In the genomic region with DNA sequence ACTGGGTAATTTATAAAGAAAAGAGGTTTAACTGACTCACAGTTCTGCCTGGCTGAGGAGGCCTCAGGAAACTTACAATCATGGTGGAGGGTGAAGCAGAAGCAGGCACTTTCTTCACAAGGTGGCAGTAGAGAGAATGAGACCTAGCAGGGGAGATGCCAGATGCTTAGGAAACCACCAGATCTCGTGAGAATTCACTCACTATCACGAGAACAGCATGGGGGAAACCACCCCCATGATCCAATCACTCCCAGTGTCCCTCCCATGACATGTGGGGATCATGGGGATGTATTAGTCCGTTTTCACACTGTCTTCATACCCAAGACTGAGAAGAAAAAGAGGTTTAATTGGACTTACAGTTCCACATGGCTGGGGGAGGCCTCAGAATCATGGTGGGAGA, we compare ENCODE assay signal across 7 cellular contexts. TPM values are rescaled to one million over a fixed set of nuclear protein-coding genes. Genes with fewer than 3 reads are reported as not detected.
DNase-seq lines count a peak whose midpoint lies in the region; ATAC-seq and TF ChIP-seq lines count a peak whose summit lies in the region.
"Not testable (repeated sequence)": the region's sequence is repeated elsewhere in the genome, so short reads cannot be mapped to it uniquely, and the experiment has no call there.

No MANE protein-coding gene starts in this region.

- intact Hi-C loops in PC-9 (cut with micrococcal nuclease; ENCODE audit: unreplicated experiment): loop anchor here (5.0 kb wide), 1 partner anchor 62 kb away; no protein-coding TSS in a partner anchor
- intact Hi-C loops in psoas muscle (cut with DNase I): not testable (repeated sequence)

- H3F3A ChIP-seq in PC-9 (ENCODE audit: insufficient read depth, low read depth): not testable (repeated sequence)

- not testable (repeated sequence) for H3K4me3 ChIP-seq in LNCaP clone FGC (ENCODE audit: low read depth, low read length); PC-9; iPS DF 6.9 (ENCODE audit: low read length); psoas muscle

- POLR2A ChIA-PET in PC-9 (lab: Charles Lee; ENCODE audit: unreplicated experiment); activated CD4-positive, alpha-beta memory T cell treated with anti-CD3 and anti-CD28 coated beads, Interleukin-2, amount 10 ng/mL, durations not matched to agents 7 days and 5 days (lab: Charles Lee): not testable (repeated sequence)

- H3K36me3 Mint-ChIP-seq in activated CD4-positive, alpha-beta memory T cell treated with anti-CD3 and anti-CD28 coated beads, Interleukin-2, amount 10 ng/mL, durations not matched to agents 7 days and 5 days (ENCODE audit: low read depth): not testable (repeated sequence)

- no CpG with 5 or more reads among the region's 3 CpGs for WGBS in iPS DF 6.9 (ENCODE audit: insufficient coverage, insufficient read length)
- 20 to 37% (median 34%) methylated on average over 3 of the region's 3 CpGs for WGBS in psoas muscle, 3 donors

- not testable (repeated sequence) for H3K9me2 ChIP-seq in PC-9 (ENCODE audit: insufficient read depth)

- not testable (repeated sequence) for H3K9me3 ChIP-seq in PC-9 (ENCODE audit: insufficient read depth, low read depth); iPS DF 6.9 (ENCODE audit: control insufficient read depth, insufficient read depth, low read length); psoas muscle

- not testable (repeated sequence) for H3K79me2 ChIP-seq in PC-9 (ENCODE audit: low read depth)

- H3K27ac ChIP-seq in PC-9; iPS DF 6.9 (ENCODE audit: low read length); psoas muscle: not testable (repeated sequence)
- peak overlapping the region; percentile 47 for H3K27ac ChIP-seq in cingulate gyrus (ENCODE audit: low read depth, low read length)

- not testable (repeated sequence) for H3K4me2 ChIP-seq in PC-9

- not testable (repeated sequence) for H3K27me3 ChIP-seq in PC-9 (ENCODE audit: insufficient read depth, low read depth); iPS DF 6.9 (ENCODE audit: control insufficient read depth, insufficient read depth, low read length); psoas muscle (ENCODE audit: insufficient read depth in 3 of 3, low read length in 2 of 3)

- not testable (repeated sequence) for BruUV-seq in PC-9 (replicated peaks; lab: Mats Ljungman, UMichigan)

- H3K36me3 ChIP-seq in PC-9 (ENCODE audit: low read depth); iPS DF 6.9 (ENCODE audit: control insufficient read depth, insufficient read depth, low read length); psoas muscle (ENCODE audit: insufficient read depth in 1 of 2, low read depth in 1 of 2): not testable (repeated sequence)

- peak in 1 of 4 donors; percentile 38 for ATAC-seq in psoas muscle

- not testable (repeated sequence) for H2AFZ ChIP-seq in PC-9

- not testable (repeated sequence) for H3K4me3 Mint-ChIP-seq in activated CD4-positive, alpha-beta memory T cell treated with anti-CD3 and anti-CD28 coated beads, Interleukin-2, amount 10 ng/mL, durations not matched to agents 7 days and 5 days

- peak; percentile 48 for TF ChIP-seq CTCF in LNCaP clone FGC (IDR thresholded peaks at IDR 0.05; ENCODE audit: control insufficient read depth, extremely low read depth, insufficient read depth)
- peak; percentile 43; the same call in 1 of the 2 replicates for TF ChIP-seq CTCF in PC-9 (conservative IDR thresholded peaks at IDR 0.05)
- peak; percentile 28 for TF ChIP-seq CTCF in psoas muscle (IDR thresholded peaks at IDR 0.05)

- H3K27ac Mint-ChIP-seq in activated CD4-positive, alpha-beta memory T cell treated with anti-CD3 and anti-CD28 coated beads, Interleukin-2, amount 10 ng/mL, durations not matched to agents 7 days and 5 days: not testable (repeated sequence)

- not testable (repeated sequence) for H3K4me1 ChIP-seq in PC-9 (replicated peaks; ENCODE audit: insufficient read depth); iPS DF 6.9 (ENCODE audit: control insufficient read depth, insufficient read depth, low read length)
- peaks cover 14% of the 10 kb centered on the region for H3K4me1 ChIP-seq in psoas muscle

- CTCF ChIA-PET in PC-9 (lab: Charles Lee); activated CD4-positive, alpha-beta memory T cell treated with anti-CD3 and anti-CD28 coated beads, Interleukin-2, amount 10 ng/mL, durations not matched to agents 7 days and 5 days (lab: Charles Lee): not testable (repeated sequence)

- H4K20me1 ChIP-seq in PC-9 (ENCODE audit: insufficient read depth): not testable (repeated sequence)

- DNase-seq in ELR (ENCODE audit: low read depth) (peak; percentile 77), LNCaP clone FGC (ENCODE audit: low read depth) (peak; percentile 33), iPS DF 6.9 (ENCODE audit: low read depth, low spot score) (peak; percentile 29), psoas muscle (peak in 1 of 2 donors; percentile 34)
- not testable (repeated sequence) for DNase-seq in PC-9
- peak; percentile 39 for DNase-seq in activated CD4-positive, alpha-beta memory T cell treated with anti-CD3 and anti-CD28 coated beads, Interleukin-2, amount 10 ng/mL, durations not matched to agents 7 days and 5 days

- peaks cover 15% of the 10 kb centered on the region for H3K9me3 Mint-ChIP-seq in activated CD4-positive, alpha-beta memory T cell treated with anti-CD3 and anti-CD28 coated beads, Interleukin-2, amount 10 ng/mL, durations not matched to agents 7 days and 5 days

- H3K4me1 Mint-ChIP-seq in activated CD4-positive, alpha-beta memory T cell treated with anti-CD3 and anti-CD28 coated beads, Interleukin-2, amount 10 ng/mL, durations not matched to agents 7 days and 5 days: peaks cover 15% of the 10 kb centered on the region

- H3K27me3 Mint-ChIP-seq in activated CD4-positive, alpha-beta memory T cell treated with anti-CD3 and anti-CD28 coated beads, Interleukin-2, amount 10 ng/mL, durations not matched to agents 7 days and 5 days: not testable (repeated sequence)

RNA-seq across cellular contexts. Expression of gene MUC5B, which starts 41.6 kb away (rescaled TPM):
- total RNA-seq in PC-9 (2021) (2.1 and 3.3 TPM in 2 replicates), psoas muscle (under 1 TPM in 3 of 4 donors, not detected in 1; 0.02 to 0.41 (median 0.20) TPM)
- total RNA-seq in activated CD4-positive, alpha-beta memory T cell treated with anti-CD3 and anti-CD28 coated beads, Interleukin-2, amount 10 ng/mL, durations not matched to agents 7 days and 5 days: not detected
- polyA plus RNA-seq in psoas muscle: under 1 TPM in 1 of 3 donors, not detected in 2; under 0.01 TPM

RNA-seq across cellular contexts. Expression of gene TOLLIP, which starts 45.0 kb away (rescaled TPM):
- 29.5 and 35.8 TPM in 2 replicates for total RNA-seq in PC-9 (2021)
- 10 to 100 TPM; 33.9 to 36.8 TPM for total RNA-seq in activated CD4-positive, alpha-beta memory T cell treated with anti-CD3 and anti-CD28 coated beads, Interleukin-2, amount 10 ng/mL, durations not matched to agents 7 days and 5 days
- total RNA-seq in psoas muscle: 10 to 100 TPM; 45.0 to 74.6 (median 65.6) TPM
- polyA plus RNA-seq in psoas muscle: 10 to 100 TPM; 33.5 to 56.4 (median 49.9) TPM
